In genomic region chr12:90253674-90254181, GRCh38 we compare ENCODE assay signal across 9 cellular contexts.
DNase-seq lines count a peak whose midpoint lies in the region; ATAC-seq, FAIRE-seq and TF ChIP-seq lines count a peak whose summit lies in the region.
"Had no signal": no experiment of that assay in that cellular context is flagged by ENCODE, and none has a peak within 500 bp of the region (broad histone marks: within the 10 kb centered on the region; RNA-seq: fewer than 3 reads in every experiment).

No MANE protein-coding gene starts in this region.

- H2AFZ ChIP-seq in neural progenitor cell (replicated peaks) = no peak overlapping the region

- H3K4me1 ChIP-seq in neural progenitor cell = no peaks in the 10 kb centered on the region

- TF ChIP-seq CTCF in Calu3 (IDR thresholded peaks at IDR 0.05; ENCODE audit: unreplicated experiment) = no peak
- no peak for TF ChIP-seq CTCF in neural progenitor cell (IDR thresholded peaks at IDR 0.05)

- BruUV-seq in Calu3 (replicated peaks; lab: Mats Ljungman, UMichigan) = no TSS peak

- CTCF ChIA-PET in Calu3 (lab: Charles Lee) = no interaction called here

- no peaks in the 10 kb centered on the region for H3K27me3 ChIP-seq in neural progenitor cell

- H3K79me2 ChIP-seq in neural progenitor cell (ENCODE audit: low read depth) = no peaks in the 10 kb centered on the region

- H3K4me3 ChIP-seq in neural progenitor cell = no peak overlapping the region

- no peak overlapping the region for H3K27ac ChIP-seq in neural progenitor cell
- H3K27ac ChIP-seq: VCaP had no signal

- H3K4me2 ChIP-seq in neural progenitor cell = no peak overlapping the region

- H3K36me3 Mint-ChIP-seq in Calu3 (ENCODE audit: insufficient read depth, unreplicated experiment) (no peaks in the 10 kb centered on the region), neural progenitor cell (no peaks in the 10 kb centered on the region)
- H3K36me3 Mint-ChIP-seq in activated T-helper 1 cell treated with anti-CD3 and anti-CD28 coated beads, Interleukin-12 subunit alpha, Interleukin-12 subunit beta, Interleukin-2, Interleukin-4 antibody, amounts not matched to agents 30 ng/mL and 10 ng/mL and 1 ng/mL, durations not matched to agents 14 hours and 24 hours and 36 hours (ENCODE audit: low read depth) = no peaks in the 10 kb centered on the region

- H3K27ac Mint-ChIP-seq in Calu3 (ENCODE audit: unreplicated experiment) = no peak overlapping the region
- no peak overlapping the region for H3K27ac Mint-ChIP-seq in activated T-helper 1 cell treated with anti-CD3 and anti-CD28 coated beads, Interleukin-12 subunit alpha, Interleukin-12 subunit beta, Interleukin-2, Interleukin-4 antibody, amounts not matched to agents 30 ng/mL and 10 ng/mL and 1 ng/mL, durations not matched to agents 14 hours and 24 hours and 36 hours
- H3K27ac Mint-ChIP-seq in neural progenitor cell = no peak overlapping the region

- H3K9me3 Mint-ChIP-seq in Calu3 (ENCODE audit: low read depth, unreplicated experiment) (peaks cover 2% of the 10 kb centered on the region), neural progenitor cell (no peaks in the 10 kb centered on the region)
- no peaks in the 10 kb centered on the region for H3K9me3 Mint-ChIP-seq in activated T-helper 1 cell treated with anti-CD3 and anti-CD28 coated beads, Interleukin-12 subunit alpha, Interleukin-12 subunit beta, Interleukin-2, Interleukin-4 antibody, amounts not matched to agents 30 ng/mL and 10 ng/mL and 1 ng/mL, durations not matched to agents 14 hours and 24 hours and 36 hours

- intact Hi-C loops in Calu3 (cut with micrococcal nuclease; ENCODE audit: unreplicated experiment) = no loop called here
- intact Hi-C loops in activated T-helper 1 cell treated with anti-CD3 and anti-CD28 coated beads, Interleukin-12 subunit alpha, Interleukin-12 subunit beta, Interleukin-2, Interleukin-4 antibody, amounts not matched to agents 30 ng/mL and 10 ng/mL and 1 ng/mL, durations not matched to agents 14 hours and 24 hours and 36 hours (cut with micrococcal nuclease) = loop anchor here (10.0 kb wide), 1 partner anchor 709 kb away; no protein-coding TSS in a partner anchor
- intact Hi-C loops in sciatic nerve (cut with DNase I) = no loop called here

- no peaks in the 10 kb centered on the region for H4K20me1 ChIP-seq in neural progenitor cell (ENCODE audit: low read depth)

- FAIRE-seq in GM19239 (lab: Jason Lieb, UNC) = peak; percentile 88

- H3K36me3 ChIP-seq in neural progenitor cell = no peaks in the 10 kb centered on the region

- H3K9me3 ChIP-seq in neural progenitor cell (ENCODE audit: low read depth) = no peaks in the 10 kb centered on the region

- no peaks in the 10 kb centered on the region for H3K27me3 Mint-ChIP-seq in Calu3 (ENCODE audit: unreplicated experiment)
- peaks cover 8% of the 10 kb centered on the region for H3K27me3 Mint-ChIP-seq in activated T-helper 1 cell treated with anti-CD3 and anti-CD28 coated beads, Interleukin-12 subunit alpha, Interleukin-12 subunit beta, Interleukin-2, Interleukin-4 antibody, amounts not matched to agents 30 ng/mL and 10 ng/mL and 1 ng/mL, durations not matched to agents 14 hours and 24 hours and 36 hours (ENCODE audit: insufficient read depth)
- peaks cover 2% of the 10 kb centered on the region for H3K27me3 Mint-ChIP-seq in neural progenitor cell (ENCODE audit: insufficient read depth, low read depth)

- no peaks in the 10 kb centered on the region for H3F3A ChIP-seq in neural progenitor cell (ENCODE audit: low read depth)

- H3K4me3 Mint-ChIP-seq in Calu3 (ENCODE audit: low read depth, unreplicated experiment) (no peak overlapping the region), neural progenitor cell (no peak overlapping the region)
- no peak overlapping the region for H3K4me3 Mint-ChIP-seq in activated T-helper 1 cell treated with anti-CD3 and anti-CD28 coated beads, Interleukin-12 subunit alpha, Interleukin-12 subunit beta, Interleukin-2, Interleukin-4 antibody, amounts not matched to agents 30 ng/mL and 10 ng/mL and 1 ng/mL, durations not matched to agents 14 hours and 24 hours and 36 hours

- peak; percentile 49 for DNase-seq in Calu3
- peak; percentile 49 for DNase-seq in GM19239 (ENCODE audit: insufficient read length, low spot score)
- peak; percentile 98 for DNase-seq in NOMO-1 treated with DMSO at 0.1 percent for 48 hours (lab: John Stamatoyannopoulos, UW; ENCODE audit: unreplicated experiment)
- peak; percentile 4 for DNase-seq in activated T-helper 1 cell treated with anti-CD3 and anti-CD28 coated beads, Interleukin-12 subunit alpha, Interleukin-12 subunit beta, Interleukin-2, Interleukin-4 antibody, amounts not matched to agents 30 ng/mL and 10 ng/mL and 1 ng/mL, durations not matched to agents 14 hours and 24 hours and 36 hours (ENCODE audit: low spot score)
- DNase-seq in glomerular endothelial cell (ENCODE audit: extremely low read depth, low read depth, low spot score) = peak; percentile 95
- DNase-seq in sciatic nerve (ENCODE audit: low spot score) = peak; percentile 62
- DNase-seq in neural progenitor cell (ENCODE audit: low spot score) = no peak

- no peak overlapping the region for H3K9ac ChIP-seq in neural progenitor cell

- H3K4me1 Mint-ChIP-seq in Calu3 (ENCODE audit: low read depth, unreplicated experiment) (no peaks in the 10 kb centered on the region), neural progenitor cell (no peaks in the 10 kb centered on the region)
- peaks cover 7% of the 10 kb centered on the region for H3K4me1 Mint-ChIP-seq in activated T-helper 1 cell treated with anti-CD3 and anti-CD28 coated beads, Interleukin-12 subunit alpha, Interleukin-12 subunit beta, Interleukin-2, Interleukin-4 antibody, amounts not matched to agents 30 ng/mL and 10 ng/mL and 1 ng/mL, durations not matched to agents 14 hours and 24 hours and 36 hours (ENCODE audit: low read depth)

- peak; percentile 100 for ATAC-seq in HG03139 (IDR thresholded peaks at IDR 0.05; ENCODE audit: unreplicated experiment)
- peak; percentile 81 for ATAC-seq in sciatic nerve
